In the genomic region with DNA sequence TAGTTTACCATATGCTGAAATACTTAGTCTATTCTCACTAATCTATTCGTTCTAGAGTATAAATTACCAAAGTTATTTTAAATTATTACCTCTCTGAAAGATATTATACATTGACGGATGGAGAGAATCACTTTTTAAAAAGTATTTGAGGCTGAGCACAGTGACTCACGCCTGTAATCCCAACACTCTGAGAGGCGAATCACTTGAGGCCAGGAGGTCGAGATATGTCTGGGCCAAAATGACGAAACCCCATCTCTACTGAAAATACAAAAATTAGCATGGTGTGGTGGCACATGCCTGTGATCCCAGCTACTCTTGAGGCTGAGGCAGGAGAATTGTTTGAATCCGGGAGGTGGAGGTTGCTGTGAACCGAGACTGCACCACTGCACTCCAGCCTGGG, we compare ENCODE assay signal across 18 cellular contexts.
DNase-seq lines count a peak whose midpoint lies in the region; ATAC-seq and TF ChIP-seq lines count a peak whose summit lies in the region.
"Had no signal": no experiment of that assay in that cellular context is flagged by ENCODE, and none has a peak within 500 bp of the region (broad histone marks: within the 10 kb centered on the region; RNA-seq: fewer than 3 reads in every experiment).

No MANE protein-coding gene starts in this region.

- H3K4me2 ChIP-seq in smooth muscle cell, result no peak overlapping the region
- H3K4me2 ChIP-seq: GM23338 had no signal

- no peaks in the 10 kb centered on the region for H4K20me1 ChIP-seq in smooth muscle cell (ENCODE audit: low read depth)

- TF ChIP-seq CTCF in brain microvascular endothelial cell (IDR thresholded peaks at IDR 0.05; ENCODE audit: low read depth, low read length, missing control alignments) (no peak), choroid plexus epithelial cell (conservative IDR thresholded peaks at IDR 0.05; ENCODE audit: low read depth, low read length) (no peak), smooth muscle cell (IDR thresholded peaks at IDR 0.05; ENCODE audit: borderline replicate concordance, insufficient read depth, poor library complexity, severe bottlenecking) (no peak)

- in situ Hi-C loops in brain microvascular endothelial cell (cut with HindIII; ENCODE audit: low pct_ligation_motif_present, low sequenced_read_pairs), result no loop called here
- in situ Hi-C loops in KBM-7 (cut with MboI; ENCODE audit: low pct_unique_long_range_greater_than_20kb, low sequenced_read_pairs), result no loop called here

- WGBS in smooth muscle cell (ENCODE audit: low lambda C conversion rate), result 69% methylated on average over 8 of the region's 8 CpGs

- ATAC-seq in GM18502 (IDR thresholded peaks at IDR 0.05; ENCODE audit: poor library complexity, unreplicated experiment), result no peak
- ATAC-seq: GM23338 had no signal

- H3K4me3 ChIP-seq in brain microvascular endothelial cell (ENCODE audit: low read depth, low read length) (no peak overlapping the region), choroid plexus epithelial cell (ENCODE audit: low read depth, low read length) (no peak overlapping the region), smooth muscle cell (no peak overlapping the region)
- H3K4me3 ChIP-seq: GM23338 had no signal

- no peaks in the 10 kb centered on the region for H3K79me2 ChIP-seq in smooth muscle cell (ENCODE audit: low read depth)

- H2AFZ ChIP-seq in smooth muscle cell (ENCODE audit: low read depth), result peak overlapping the region; percentile 70
- H2AFZ ChIP-seq: GM23338 had no signal

- peaks cover 9% of the 10 kb centered on the region for H3F3A ChIP-seq in smooth muscle cell (ENCODE audit: low read depth)

- no peaks in the 10 kb centered on the region for H3K27me3 ChIP-seq in brain microvascular endothelial cell (replicated peaks)
- no peaks in the 10 kb centered on the region for H3K27me3 ChIP-seq in smooth muscle cell (ENCODE audit: low read depth)

- H3K4me1 ChIP-seq in smooth muscle cell (ENCODE audit: low read depth), result peaks cover 14% of the 10 kb centered on the region

- peak; percentile 50 for DNase-seq in HCEC 1CT
- peak; percentile 28 for DNase-seq in brain microvascular endothelial cell
- DNase-seq in choroid plexus epithelial cell (ENCODE audit: low read depth), result peak; percentile 59
- DNase-seq in smooth muscle cell (lab: John Stamatoyannopoulos, UW; ENCODE audit: unreplicated experiment), result no peak
- no peak for DNase-seq in KBM-7
- no peak for DNase-seq in activated CD4-positive, alpha-beta T cell treated with anti-CD3 and anti-CD28 coated beads for 48 hours
- DNase-seq: 8988T; C1 segment of cervical spinal cord; Calu3; CD4-positive, alpha-beta memory T cell; COR-L47; DMS53; DMS79 treated with DMSO at 0.1 percent for 48 hours; GF-D8; H9; HFFc6 had no signal

- no peak overlapping the region for H3K9ac ChIP-seq in smooth muscle cell (ENCODE audit: low read depth)

- no peaks in the 10 kb centered on the region for H3K9me3 ChIP-seq in smooth muscle cell (replicated peaks; ENCODE audit: low read depth)

- H3K36me3 ChIP-seq in brain microvascular endothelial cell (replicated peaks) (no peaks in the 10 kb centered on the region), smooth muscle cell (ENCODE audit: low read depth) (no peaks in the 10 kb centered on the region)

- H3K27ac ChIP-seq in brain microvascular endothelial cell (no peak overlapping the region), smooth muscle cell (ENCODE audit: low read depth) (peak overlapping the region; percentile 44)

Comparison
In these comparisons a context has a peak if more than half of its experiments do, and no peak if none do; other contexts are left out.
1. DNase-seq: peak in HCEC 1CT (single experiment), brain microvascular endothelial cell (single experiment) and choroid plexus epithelial cell (single experiment); none in smooth muscle cell (single experiment), KBM-7 (single experiment) and activated CD4-positive, alpha-beta T cell treated with anti-CD3 and anti-CD28 coated beads for 48 hours (single experiment).